Comparison of ENCODE assay signal across 8 cellular contexts in the genomic region with DNA sequence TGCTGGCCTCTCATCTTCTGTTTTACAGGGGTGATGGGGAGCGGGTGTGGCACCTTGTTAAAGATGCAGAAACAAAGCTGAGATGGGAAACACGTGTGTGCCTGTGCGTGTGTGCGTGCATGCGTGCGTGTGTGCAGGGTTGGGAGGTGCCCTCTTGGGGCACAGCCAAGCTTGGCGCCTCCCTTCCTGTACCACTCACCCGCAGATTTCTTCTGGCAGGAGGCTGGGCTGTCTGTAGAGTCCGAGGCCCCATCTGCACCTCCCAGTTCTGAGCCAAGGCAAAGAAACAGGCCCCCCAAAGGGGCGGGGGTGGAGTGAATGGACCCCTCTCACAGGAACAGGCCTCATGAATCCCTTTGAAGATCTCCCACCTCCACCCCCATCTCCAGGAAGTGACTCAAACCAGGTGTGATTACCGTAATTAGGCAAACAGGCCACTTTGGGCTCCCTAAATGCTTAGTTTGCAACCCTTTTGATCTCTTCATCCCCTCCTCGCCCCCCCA. TPM values are rescaled to one million over a fixed set of nuclear protein-coding genes. Genes with fewer than 3 reads are reported as not detected.
A peak's percentile ranks its signal among the peaks of the same experiment; 100 is the strongest.
DNase-seq lines count a peak whose midpoint lies in the region; ATAC-seq and TF ChIP-seq lines count a peak whose summit lies in the region.

No MANE protein-coding gene starts in this region.

- intact Hi-C loops in Calu3 (cut with micrococcal nuclease; ENCODE audit: unreplicated experiment) = no loop called here

- no peak overlapping the region for H3K27ac Mint-ChIP-seq in Calu3 (ENCODE audit: unreplicated experiment)
- H3K27ac Mint-ChIP-seq in naive thymus-derived CD8-positive, alpha-beta T cell = peak overlapping the region; percentile 91 to 99 (median 97)

- DNase-seq in Calu3 = peak; percentile 91
- DNase-seq in RPMI8226 = peak; percentile 72
- peak; percentile 78 for DNase-seq in activated gamma-delta T cell treated with anti-CD3 and anti-CD28 coated beads, Interleukin-2, amount 50 U/mL, for 16 hours (ENCODE audit: low read depth)
- DNase-seq in naive thymus-derived CD8-positive, alpha-beta T cell = peak; percentile 52 to 94 (median 87)
- DNase-seq in iPS-NIHi11 (ENCODE audit: low spot score) = no peak
- no peak for DNase-seq in NCI-H128 (lab: John Stamatoyannopoulos, UW; ENCODE audit: unreplicated experiment)
- DNase-seq in nucleus accumbens (lab: John Stamatoyannopoulos, UW) = no peak

- TF ChIP-seq CTCF in Calu3 (IDR thresholded peaks at IDR 0.05; ENCODE audit: unreplicated experiment) = no peak

- peaks cover 25% of the 10 kb centered on the region for H3K4me1 Mint-ChIP-seq in Calu3 (ENCODE audit: low read depth, unreplicated experiment)
- H3K4me1 Mint-ChIP-seq in naive thymus-derived CD8-positive, alpha-beta T cell = peaks cover 25 to 63% (median 52%) of the 10 kb centered on the region in 4 donors

- peaks cover 9% of the 10 kb centered on the region for H3K36me3 Mint-ChIP-seq in Calu3 (ENCODE audit: insufficient read depth, unreplicated experiment)
- H3K36me3 Mint-ChIP-seq in naive thymus-derived CD8-positive, alpha-beta T cell = no peaks in the 10 kb centered on the region

- no peak overlapping the region for H3K4me3 Mint-ChIP-seq in Calu3 (ENCODE audit: low read depth, unreplicated experiment)
- H3K4me3 Mint-ChIP-seq in naive thymus-derived CD8-positive, alpha-beta T cell = peak overlapping the region; percentile 53 to 77 (median 68)

- peak; percentile 93 to 95 for ATAC-seq in naive thymus-derived CD8-positive, alpha-beta T cell
- ATAC-seq in GM18511 (IDR thresholded peaks at IDR 0.05; ENCODE audit: unreplicated experiment) = no peak

- CTCF ChIA-PET in Calu3 (lab: Charles Lee) = interaction anchor here (0.6 to 53.1 kb wide), 21 partner anchors 9 to 1311 kb away, joined by 3 to 4142 read pairs (median 5); partner anchors contain the start of genes CCR7, IGFBP4, TNS4 and TOP2A

- POLR2A ChIA-PET in naive thymus-derived CD8-positive, alpha-beta T cell (lab: Charles Lee) = interaction anchor here (0.5 to 2.2 kb wide), 17 partner anchors 10 to 262 kb away, joined by 3 to 9 read pairs (median 5); partner anchors contain the start of gene WIPF2

- peaks cover 36% of the 10 kb centered on the region for H3K27me3 Mint-ChIP-seq in Calu3 (ENCODE audit: unreplicated experiment)
- no peaks in the 10 kb centered on the region for H3K27me3 Mint-ChIP-seq in naive thymus-derived CD8-positive, alpha-beta T cell

- no TSS peak for BruUV-seq in Calu3 (replicated peaks; lab: Mats Ljungman, UMichigan)

- peaks cover 2% of the 10 kb centered on the region for H3K9me3 Mint-ChIP-seq in Calu3 (ENCODE audit: low read depth, unreplicated experiment)
- H3K9me3 Mint-ChIP-seq in naive thymus-derived CD8-positive, alpha-beta T cell = no peaks in the 10 kb centered on the region

RNA-seq across cellular contexts. Expression of gene TNS4, which starts 20.9 kb away (rescaled TPM):
- 0.21 and 0.44 TPM in 2 replicates for total RNA-seq in Calu3 (2022)
- not detected for total RNA-seq in naive thymus-derived CD8-positive, alpha-beta T cell
- not detected for polyA plus RNA-seq in naive thymus-derived CD8-positive, alpha-beta T cell

RNA-seq across cellular contexts. Expression of gene IGFBP4, which starts 37.3 kb away (rescaled TPM):
- total RNA-seq in Calu3 (2022) = 33.9 and 39.2 TPM in 2 replicates
- under 1 TPM; 0.80 to 0.86 TPM for total RNA-seq in naive thymus-derived CD8-positive, alpha-beta T cell
- polyA plus RNA-seq in naive thymus-derived CD8-positive, alpha-beta T cell = 1 to 10 TPM in 1 of 3 donors, under 1 TPM in 1, not detected in 1; 0.09 to 1.0 TPM

Comparison
In these comparisons a context has a peak if more than half of its experiments do, and no peak if none do; other contexts are left out.
1. DNase-seq: peak in Calu3 (single experiment), RPMI8226 (single experiment), activated gamma-delta T cell treated with anti-CD3 and anti-CD28 coated beads, Interleukin-2, amount 50 U/mL, for 16 hours (single experiment) and naive thymus-derived CD8-positive, alpha-beta T cell (10 of 10); none in iPS-NIHi11 (single experiment), NCI-H128 (single experiment) and nucleus accumbens (0 of 56).
2. RNA of gene IGFBP4, which starts 37.3 kb away (total RNA-seq): 33.9 to 39.2 TPM in Calu3; 0.80 to 0.86 TPM in naive thymus-derived CD8-positive, alpha-beta T cell; every median in the first group is over 10 times any median in the second.